ENCODE assay signal across 8 cellular contexts in the genomic region with DNA sequence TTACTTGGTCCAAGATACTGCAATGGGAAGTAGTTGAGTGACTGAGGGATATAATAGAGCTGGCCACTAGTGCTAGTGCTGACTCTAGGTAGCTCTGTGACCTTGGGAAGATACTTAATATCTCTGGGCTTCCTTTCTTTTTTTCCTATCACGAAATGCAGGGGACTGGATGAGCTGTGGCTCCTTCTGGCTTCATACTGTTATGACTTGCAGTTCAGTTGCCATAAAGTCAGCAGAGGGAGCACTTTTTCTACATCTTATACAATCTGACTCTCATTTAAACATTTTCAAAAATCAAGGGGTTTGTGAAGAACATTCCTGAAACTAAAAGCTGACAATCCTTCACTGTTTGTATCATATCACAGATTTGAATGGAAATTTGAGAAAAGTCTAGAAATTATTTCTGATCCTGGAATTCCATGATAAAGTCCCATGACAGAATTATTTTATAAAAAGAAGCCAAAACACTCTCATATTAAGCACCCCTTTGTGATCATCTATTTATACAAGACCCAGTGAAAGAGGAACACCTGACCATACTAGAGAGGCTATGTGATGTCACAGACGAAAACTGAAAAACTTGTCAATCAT. TPM values are rescaled to one million over a fixed set of nuclear protein-coding genes. Genes with fewer than 3 reads are reported as not detected.
DNase-seq lines count a peak whose midpoint lies in the region; ATAC-seq, FAIRE-seq and TF ChIP-seq lines count a peak whose summit lies in the region.

No MANE protein-coding gene starts in this region.

- no peaks in the 10 kb centered on the region for H4K20me1 ChIP-seq in mammary epithelial cell (ENCODE audit: insufficient read depth, low read length)

- no TSS peak for BruUV-seq in mammary epithelial cell (replicated peaks; lab: Mats Ljungman, UMichigan)

- H3K27me3 ChIP-seq in BJ (ENCODE audit: control insufficient read depth, insufficient read depth, low read length) = no peaks in the 10 kb centered on the region
- H3K27me3 ChIP-seq in mammary epithelial cell (ENCODE audit: insufficient read depth, low read length) = no peaks in the 10 kb centered on the region

- DNase-seq in BJ (ENCODE audit: low read depth) (no peak), NCI-H510A (lab: John Stamatoyannopoulos, UW) (peak; percentile 21), mammary epithelial cell (peak; percentile 68), memory B cell (ENCODE audit: low spot score in 2 of 2) (peak in 1 of 2 donors; percentile 20), NCI-H345 (lab: John Stamatoyannopoulos, UW) (no peak), GM12891 (ENCODE audit: insufficient read length, low spot score) (no peak)

- H3K9me3 Mint-ChIP-seq in memory B cell = no peaks in the 10 kb centered on the region

- H3K4me2 ChIP-seq in mammary epithelial cell (ENCODE audit: insufficient read depth, low read depth, low read length) = peak overlapping the region; percentile 86

- ATAC-seq in GM21447 (IDR thresholded peaks at IDR 0.05; ENCODE audit: unreplicated experiment) = peak; percentile 32
- peak; percentile 11 for ATAC-seq in memory B cell (ENCODE audit: low read depth)
- ATAC-seq in HG02571 (IDR thresholded peaks at IDR 0.05; ENCODE audit: unreplicated experiment) = no peak

- TF ChIP-seq POLR2A in GM12891 (IDR thresholded peaks at IDR 0.05; ENCODE audit: low read depth, low read length) = no peak

- no peaks in the 10 kb centered on the region for H3K27me3 Mint-ChIP-seq in memory B cell

- no peak overlapping the region for H2AFZ ChIP-seq in mammary epithelial cell (ENCODE audit: low read depth, low read length)

- H3K4me1 ChIP-seq in mammary epithelial cell (ENCODE audit: insufficient read depth, low read length) = peaks cover 42% of the 10 kb centered on the region

- H3K27ac Mint-ChIP-seq in memory B cell = peak overlapping the region; percentile 99

- peaks cover 35% of the 10 kb centered on the region for H3K79me2 ChIP-seq in mammary epithelial cell (ENCODE audit: insufficient read depth, low read length)

- in situ Hi-C loops in mammary epithelial cell (cut with MboI; ENCODE audit: low sequenced_read_pairs in 2 of 2) = loop anchor here in 1 of 2 donors (25.0 kb wide), 1 partner anchor 518 kb away; no protein-coding TSS in a partner anchor

- peaks cover 53% of the 10 kb centered on the region for H3K4me1 Mint-ChIP-seq in memory B cell

- intact Hi-C loops in mammary epithelial cell (cut with micrococcal nuclease) = loop anchor here (1.0 kb wide), 2 partner anchors 22 to 532 kb away; no protein-coding TSS in a partner anchor

- H3K36me3 ChIP-seq in BJ (ENCODE audit: control insufficient read depth, insufficient read depth, low read length) = no peaks in the 10 kb centered on the region
- H3K36me3 ChIP-seq in mammary epithelial cell (ENCODE audit: insufficient read depth, low read length) = no peaks in the 10 kb centered on the region

- peak overlapping the region; percentile 60 for H3K27ac ChIP-seq in mammary epithelial cell (ENCODE audit: insufficient read depth, low read depth, low read length)

- H3K9ac ChIP-seq in mammary epithelial cell (ENCODE audit: insufficient read depth, low read length) = peak overlapping the region; percentile 57

- no peak for FAIRE-seq in GM12891 (lab: Jason Lieb, UNC)

- H3K9me3 ChIP-seq in mammary epithelial cell (replicated peaks; ENCODE audit: insufficient read depth, low read length) = no peaks in the 10 kb centered on the region

- H3K4me3 ChIP-seq in BJ (ENCODE audit: low read depth, low read length) = no peak overlapping the region
- no peak overlapping the region for H3K4me3 ChIP-seq in mammary epithelial cell (replicated peaks in 1 of 3; ENCODE audit: insufficient read depth in 1 of 3, low read depth in 2 of 3, low read length in 3 of 3)

- WGBS in mammary epithelial cell (ENCODE audit: low coverage, missing lambda C conversion rate) = 6% methylated on average over 2 of the region's 2 CpGs

- H3K36me3 Mint-ChIP-seq in memory B cell = peaks cover 4% of the 10 kb centered on the region

- POLR2A ChIA-PET in BJ (lab: Charles Lee) = interaction anchor here (0.5 kb wide), 1 partner anchor 94 kb away, joined by 5 read pairs; no protein-coding TSS in a partner anchor

- peak overlapping the region; percentile 51 for H3K4me3 Mint-ChIP-seq in memory B cell

- CTCF ChIA-PET in BJ (lab: Yijun Ruan, JAX) = interaction anchor here (0.6 to 5.9 kb wide), 26 partner anchors 8 to 582 kb away, joined by 3 to 20 read pairs (median 4); a partner anchor contains a TSS
- CTCF ChIA-PET in mammary epithelial cell (lab: Charles Lee; ENCODE audit: low non-redundant PET) = interaction anchor here (0.6 to 1.0 kb wide), 4 partner anchors 22 to 612 kb away, joined by 4 to 6 read pairs (median 6); no protein-coding TSS in a partner anchor

- dilution Hi-C loops in mammary epithelial cell (cut with HindIII; ENCODE audit: low sequenced_read_pairs) = no loop called here

- TF ChIP-seq CTCF in BJ (IDR thresholded peaks at IDR 0.05; ENCODE audit: insufficient read depth, low read depth, low read length) (peak; percentile 66), mammary epithelial cell (conservative IDR thresholded peaks at IDR 0.05 in 1 of 2, IDR thresholded peaks at IDR 0.05 in 1 of 2; ENCODE audit: extremely low read depth in 1 of 2, insufficient read depth in 1 of 2, low read depth in 1 of 2, low read length in 2 of 2) (peak; percentile 57 to 62)

TF ChIP-seq in GM12891, 5 proteins besides CTCF, POLR2A, EP300 and RAD21:
- TF ChIP-seq POU2F2 (IDR thresholded peaks at IDR 0.05; ENCODE audit: low read depth, low read length) (no peak), SPI1 (IDR thresholded peaks at IDR 0.05; ENCODE audit: low read depth, low read length) (no peak)

RNA-seq across cellular contexts. Expression of a gene that starts 5.4 kb away (rescaled TPM):
- polyA plus RNA-seq in BJ (2011; rRNA removed) (4.0 and 5.3 TPM in 2 replicates), mammary epithelial cell (24.6 TPM)
- 1.2 and 1.5 TPM in 2 replicates for polyA minus RNA-seq in BJ (2011; rRNA and poly(A)+ RNA removed)
- total RNA-seq in mammary epithelial cell = 10 to 100 TPM; 18.1 to 19.2 TPM
- 117 TPM for polyA minus RNA-seq in mammary epithelial cell
- 0.35 TPM for polyA plus RNA-seq in GM12891 (2012; ENCODE audit: low read depth, missing spikeins)

Comparison
In these comparisons a context has a peak if more than half of its experiments do, and no peak if none do; other contexts are left out.
1. DNase-seq: peak in NCI-H510A (single experiment) and mammary epithelial cell (single experiment); none in BJ (single experiment), NCI-H345 (single experiment) and GM12891 (single experiment).